In the genomic region with DNA sequence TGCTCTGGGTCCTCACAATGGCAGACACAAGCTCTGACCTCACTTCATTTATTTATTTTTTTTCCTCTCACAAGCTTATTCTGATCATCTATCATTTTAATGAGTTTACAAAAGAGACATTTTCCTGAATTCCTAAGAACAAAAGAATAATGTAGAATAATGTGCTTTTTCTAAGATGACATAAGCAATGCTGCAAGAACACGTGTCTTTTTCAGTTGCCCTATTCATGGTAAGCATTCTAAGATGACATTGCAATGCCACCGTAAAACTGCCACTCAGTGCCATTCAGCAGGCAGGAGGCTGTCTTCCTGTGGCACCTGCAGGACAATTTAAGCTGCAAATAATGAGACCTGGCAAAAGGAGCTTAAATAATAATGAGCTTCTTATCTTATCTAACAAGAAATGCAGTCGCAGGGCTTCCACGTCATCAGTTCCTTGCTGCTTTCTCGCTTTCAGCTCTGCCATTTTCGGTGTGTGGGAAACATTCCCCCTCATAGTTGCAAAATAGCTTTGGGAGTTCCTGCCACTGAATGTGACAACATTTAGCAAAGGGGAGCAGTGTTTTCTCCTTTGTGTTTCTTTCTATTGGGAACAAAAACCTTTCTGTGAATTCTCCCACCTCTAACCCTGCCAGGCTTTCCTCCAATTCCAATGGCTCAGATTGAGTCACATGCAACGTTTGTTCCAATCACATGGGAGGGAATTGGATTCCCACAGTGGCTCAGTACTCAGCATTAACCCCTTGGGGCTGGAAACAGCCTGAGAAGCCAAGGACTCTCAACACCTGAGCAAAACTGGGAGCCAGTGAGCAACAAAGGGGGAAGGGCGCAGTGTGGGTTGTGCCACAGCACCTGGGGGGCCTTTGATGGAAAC, we compare ENCODE assay signal across 21 cellular contexts.
DNase-seq lines count a peak whose midpoint lies in the region; ATAC-seq, FAIRE-seq and TF ChIP-seq lines count a peak whose summit lies in the region.
"Had no signal": no experiment of that assay in that cellular context is flagged by ENCODE, and none has a peak within 500 bp of the region (broad histone marks: within the 10 kb centered on the region; RNA-seq: fewer than 3 reads in every experiment).

No MANE protein-coding gene starts in this region.

- H3K56ac ChIP-seq in IMR-90 (ENCODE audit: extremely low read depth, insufficient read depth, low read length) (no peak overlapping the region), mesendoderm (ENCODE audit: low read length) (no peak overlapping the region)

- intact Hi-C loops in Caco-2 (cut with micrococcal nuclease; ENCODE audit: unreplicated experiment): no loop called here
- intact Hi-C loops in IMR-90 (cut with micrococcal nuclease): no loop called here
- intact Hi-C loops in K562 (cut with micrococcal nuclease): no loop called here

- no peak overlapping the region for H3K14ac ChIP-seq in IMR-90 (replicated peaks; ENCODE audit: low read depth, low read length)

- H4K91ac ChIP-seq in IMR-90 (ENCODE audit: insufficient read depth, low read depth, low read length): no peak overlapping the region

- TF ChIP-seq RAD21 in IMR-90 (IDR thresholded peaks at IDR 0.05; ENCODE audit: low read length): no peak
- TF ChIP-seq RAD21 in K562 (CRISPR knock-in tag; conservative IDR thresholded peaks at IDR 0.05 in 1 of 2, IDR thresholded peaks at IDR 0.05 in 1 of 2): no peak

- no peak overlapping the region for H2AK9ac ChIP-seq in IMR-90 (replicated peaks; ENCODE audit: low read depth, low read length, poor library complexity)

- no peaks in the 10 kb centered on the region for H3K27me3 ChIP-seq in Caco-2 (replicated peaks; ENCODE audit: control insufficient read depth, insufficient read depth, low read length)
- no peaks in the 10 kb centered on the region for H3K27me3 ChIP-seq in IMR-90 (ENCODE audit: control insufficient read depth, insufficient read depth, low read length)
- no peaks in the 10 kb centered on the region; a peak in 1 of 5 replicates for H3K27me3 ChIP-seq in K562 (ENCODE audit: control insufficient read depth in 2 of 2, insufficient read depth in 2 of 2, low read length in 2 of 2)
- H3K27me3 ChIP-seq in mesendoderm (ENCODE audit: insufficient read depth, low read length, poor library complexity): no peaks in the 10 kb centered on the region
- H3K27me3 ChIP-seq: vagina had no signal

- H2BK120ac ChIP-seq in IMR-90 (ENCODE audit: low read depth, low read length): no peak overlapping the region
- H2BK120ac ChIP-seq in mesendoderm (ENCODE audit: low read depth, low read length): no peak overlapping the region

- peak; percentile 35 to 44 for DNase-seq in Caco-2
- DNase-seq in IMR-90: no peak
- peak in 3 of 4 experiments; percentile 35 to 42 (median 38) for DNase-seq in K562 (ENCODE audit: extremely low read depth in 1 of 4, low spot score in 3 of 4)
- peak; percentile 68 for DNase-seq in mesendoderm
- DNase-seq in NCI-H187 (lab: John Stamatoyannopoulos, UW): no peak
- no peak for DNase-seq in RKO (ENCODE audit: low spot score)
- DNase-seq in NOMO-1 treated with dmso at 0.1 percent for 144 hours (lab: John Stamatoyannopoulos, UW; ENCODE audit: unreplicated experiment): no peak
- DNase-seq in NOMO-1 (lab: John Stamatoyannopoulos, UW; ENCODE audit: unreplicated experiment in 2 of 2): no peak
- DNase-seq: amniotic stem cell; cerebellar nuclear complex; foreskin keratinocyte; HCEC 1CT; naive B cell; NCI-H2029; NCI-H524 treated with DMSO at 0.1 percent for 48 hours; stimulated activated CD4-positive, alpha-beta T cell treated with anti-CD3 and anti-CD28 coated beads, Interleukin-15, amount 100 ng/mL, for 24 hours; stomach; T-cell had no signal

- H2BK15ac ChIP-seq in IMR-90 (ENCODE audit: low read depth, low read length): no peak overlapping the region
- H2BK15ac ChIP-seq in mesendoderm (replicated peaks; ENCODE audit: low read depth): no peak overlapping the region

- H3K9ac ChIP-seq in IMR-90 (ENCODE audit: low read depth, low read length): no peak overlapping the region
- H3K9ac ChIP-seq in K562 (ENCODE audit: insufficient read depth in 1 of 2, low read depth in 2 of 2, low read length in 2 of 2): no peak overlapping the region
- H3K9ac ChIP-seq in mesendoderm (ENCODE audit: low read length): no peak overlapping the region

- H4K8ac ChIP-seq in IMR-90 (ENCODE audit: low read depth in 2 of 2, low read length in 2 of 2): no peak overlapping the region
- H4K8ac ChIP-seq in mesendoderm (ENCODE audit: low read depth, low read length): no peak overlapping the region

- peak overlapping the region; percentile 29; the same call in 1 of the 2 replicates for H3K4me2 ChIP-seq in IMR-90 (ENCODE audit: low read depth, low read length)
- peak overlapping the region; percentile 62 for H3K4me2 ChIP-seq in K562 (ENCODE audit: insufficient read depth, low read length)
- no peak overlapping the region for H3K4me2 ChIP-seq in mesendoderm (ENCODE audit: low read length)

- TF ChIP-seq POLR2A in IMR-90 (IDR thresholded peaks at IDR 0.05; ENCODE audit: low read depth, low read length) (no peak), K562 (conservative IDR thresholded peaks at IDR 0.05) (no peak)

- H3K9me1 ChIP-seq in IMR-90 (ENCODE audit: insufficient read depth, low read length) (no peaks in the 10 kb centered on the region), K562 (ENCODE audit: control insufficient read depth, insufficient read depth, low read length) (no peaks in the 10 kb centered on the region)

- no peak for ATAC-seq in IMR-90 (ENCODE audit: low read depth)
- peak; percentile 43; the same call in 2 of the 3 replicates for ATAC-seq in K562
- ATAC-seq: activated CD4-positive, CD25-positive, alpha-beta regulatory T cell treated with anti-CD3 and anti-CD28 coated beads, Interleukin-2, amount 50 U/mL, for 24 hours; foreskin keratinocyte; T-cell had no signal

- H3K27ac Mint-ChIP-seq in Caco-2 (ENCODE audit: unreplicated experiment): peak overlapping the region; percentile 69
- H3K27ac Mint-ChIP-seq: activated T-helper 2 cell treated with anti-CD3 and anti-CD28 coated beads, Interferon-gamma antibody, Interleukin-2, Interleukin-4, amounts not matched to agents 10 μg/mL and 5 μg/mL and 100 μg/mL, durations not matched to agents 14 hours and 24 hours and 36 hours; naive B cell; T-cell had no signal

- peaks cover 11% of the 10 kb centered on the region for H3K27me3 Mint-ChIP-seq in Caco-2 (ENCODE audit: insufficient read depth, unreplicated experiment)

- no peak overlapping the region for H3K4ac ChIP-seq in IMR-90 (ENCODE audit: low read depth, low read length)
- H3K4ac ChIP-seq in mesendoderm (ENCODE audit: low read depth, low read length): no peak overlapping the region

- peaks cover 7% of the 10 kb centered on the region for H3K4me1 Mint-ChIP-seq in Caco-2 (ENCODE audit: low read depth, unreplicated experiment)
- H3K4me1 Mint-ChIP-seq: naive B cell, T-cell had no signal

- H4K5ac ChIP-seq in IMR-90 (ENCODE audit: low read depth, low read length) (no peak overlapping the region), mesendoderm (ENCODE audit: low read length) (no peak overlapping the region)

- H2BK5ac ChIP-seq in IMR-90 (ENCODE audit: low read depth, low read length, poor library complexity, severe bottlenecking): no peak overlapping the region
- H2BK5ac ChIP-seq in mesendoderm (ENCODE audit: low read length): no peak overlapping the region

- peak overlapping the region; percentile 25 for H3K4me3 ChIP-seq in Caco-2 (ENCODE audit: low read depth, low read length)
- no peak overlapping the region for H3K4me3 ChIP-seq in IMR-90 (ENCODE audit: insufficient read depth, low read depth, low read length)
- H3K4me3 ChIP-seq in K562: no peak overlapping the region
- no peak overlapping the region for H3K4me3 ChIP-seq in mesendoderm (ENCODE audit: low read length)
- H3K4me3 ChIP-seq: vagina had no signal

- no peaks in the 10 kb centered on the region for H4K20me1 ChIP-seq in IMR-90 (ENCODE audit: insufficient read depth, low read length)
- H4K20me1 ChIP-seq in K562 (replicated peaks; ENCODE audit: control insufficient read depth, insufficient read depth, low read length): no peaks in the 10 kb centered on the region

- TF ChIP-seq CTCF in Caco-2 (IDR thresholded peaks at IDR 0.05; ENCODE audit: insufficient read depth in 1 of 2, low read depth in 1 of 2, low read length in 1 of 2, severe bottlenecking in 1 of 2, unreplicated experiment in 1 of 2): no peak
- no peak for TF ChIP-seq CTCF in IMR-90 (conservative IDR thresholded peaks at IDR 0.05; ENCODE audit: low read depth, low read length)
- no peak for TF ChIP-seq CTCF in K562 (IDR thresholded peaks at IDR 0.05 in 2 of 3, conservative IDR thresholded peaks at IDR 0.05 in 1 of 3; ENCODE audit: insufficient read depth in 2 of 3, low read depth in 1 of 3, low read length in 3 of 3)

- H3K36me3 Mint-ChIP-seq in Caco-2 (ENCODE audit: insufficient read depth, unreplicated experiment): no peaks in the 10 kb centered on the region
- H3K36me3 Mint-ChIP-seq: naive B cell, T-cell had no signal

- H3K9me3 ChIP-seq in Caco-2: no peaks in the 10 kb centered on the region
- H3K9me3 ChIP-seq in IMR-90 (ENCODE audit: control insufficient read depth, insufficient read depth, low read length): no peaks in the 10 kb centered on the region
- no peaks in the 10 kb centered on the region for H3K9me3 ChIP-seq in K562 (replicated peaks; ENCODE audit: control insufficient read depth, insufficient read depth, low read depth, low read length)
- H3K9me3 ChIP-seq: stomach, vagina had no signal

- in situ Hi-C loops in IMR-90 (cut with MboI; ENCODE audit: low sequenced_read_pairs): no loop called here
- in situ Hi-C loops in K562 (cut with MboI): no loop called here

- no peak overlapping the region for H2BK20ac ChIP-seq in IMR-90 (ENCODE audit: low read depth, low read length)

- H3K9me3 Mint-ChIP-seq in Caco-2 (ENCODE audit: unreplicated experiment): no peaks in the 10 kb centered on the region
- H3K9me3 Mint-ChIP-seq: activated T-helper 2 cell treated with anti-CD3 and anti-CD28 coated beads, Interferon-gamma antibody, Interleukin-2, Interleukin-4, amounts not matched to agents 10 μg/mL and 5 μg/mL and 100 μg/mL, durations not matched to agents 14 hours and 24 hours and 36 hours; T-cell had no signal

- no peak overlapping the region for H2AFZ ChIP-seq in IMR-90 (replicated peaks; ENCODE audit: low read length, poor library complexity)
- peak overlapping the region; percentile 94 for H2AFZ ChIP-seq in K562 (ENCODE audit: low read depth, low read length)

- H3K79me2 ChIP-seq in K562 (ENCODE audit: control insufficient read depth, insufficient read depth, low read length) (no peaks in the 10 kb centered on the region), mesendoderm (ENCODE audit: control insufficient read depth, insufficient read depth, low read length) (no peaks in the 10 kb centered on the region)

- POLR2A ChIA-PET in Caco-2 (lab: Charles Lee) (no interaction called here), IMR-90 (lab: Charles Lee; ENCODE audit: unreplicated experiment) (no interaction called here), K562 (lab: Yijun Ruan, JAX) (no interaction called here)

- H3K79me1 ChIP-seq in IMR-90 (ENCODE audit: low read depth in 1 of 2, low read length in 2 of 2): no peaks in the 10 kb centered on the region
- H3K79me1 ChIP-seq in mesendoderm (ENCODE audit: low read length): no peaks in the 10 kb centered on the region

- BruUV-seq in Caco-2 (replicated peaks; lab: Mats Ljungman, UMichigan) (no TSS peak), IMR-90 (replicated peaks; lab: Mats Ljungman, UMichigan) (no TSS peak), K562 (replicated peaks; lab: Mats Ljungman, UMichigan) (no TSS peak)

- no peak for TF ChIP-seq EP300 in K562 (IDR thresholded peaks at IDR 0.05; ENCODE audit: low read length)

- CTCF ChIA-PET in Caco-2 (lab: Charles Lee): interaction anchor here (0.6 kb wide), 1 partner anchor 577 kb away, joined by 4 read pairs; no protein-coding TSS in a partner anchor
- CTCF ChIA-PET in IMR-90 (lab: Yijun Ruan, JAX): no interaction called here
- CTCF ChIA-PET in K562 (lab: Yijun Ruan, JAX; ENCODE audit: low intra/inter-chr PET ratio): no interaction called here

- H3K4me1 ChIP-seq in Caco-2: no peaks in the 10 kb centered on the region
- no peaks in the 10 kb centered on the region for H3K4me1 ChIP-seq in IMR-90 (ENCODE audit: control insufficient read depth, insufficient read depth, low read length)
- H3K4me1 ChIP-seq in K562 (replicated peaks in 1 of 2; ENCODE audit: control insufficient read depth in 2 of 2, insufficient read depth in 2 of 2, low read length in 2 of 2): no peaks in the 10 kb centered on the region
- peaks cover 1% of the 10 kb centered on the region for H3K4me1 ChIP-seq in mesendoderm (ENCODE audit: control insufficient read depth, low read depth, low read length)
- H3K4me1 ChIP-seq: foreskin keratinocyte, stomach, vagina had no signal

- H2AK5ac ChIP-seq in IMR-90 (ENCODE audit: low read depth, low read length) (no peak overlapping the region), mesendoderm (ENCODE audit: low read length) (no peak overlapping the region)

- H3K27ac ChIP-seq in IMR-90 (ENCODE audit: insufficient read depth, low read length): no peak overlapping the region
- no peak overlapping the region for H3K27ac ChIP-seq in K562 (ENCODE audit: extremely low read depth, low read depth, low read length)
- no peak overlapping the region for H3K27ac ChIP-seq in mesendoderm (ENCODE audit: low read depth, low read length)
- H3K27ac ChIP-seq: foreskin keratinocyte, stomach, vagina had no signal

- H3K18ac ChIP-seq in IMR-90 (ENCODE audit: low read depth, low read length) (no peak overlapping the region), mesendoderm (ENCODE audit: low read length) (no peak overlapping the region)

- H3K4me3 Mint-ChIP-seq in Caco-2 (ENCODE audit: unreplicated experiment): peak overlapping the region; percentile 76
- H3K4me3 Mint-ChIP-seq: naive B cell, T-cell had no signal

- dilution Hi-C loops in IMR-90 (cut with HindIII; ENCODE audit: low sequenced_read_pairs, unreplicated experiment): no loop called here

- H3K36me3 ChIP-seq in Caco-2 (ENCODE audit: control insufficient read depth, insufficient read depth, low read length) (no peaks in the 10 kb centered on the region), IMR-90 (ENCODE audit: control insufficient read depth, insufficient read depth, low read length) (no peaks in the 10 kb centered on the region), K562 (ENCODE audit: control insufficient read depth, insufficient read depth, low read length) (no peaks in the 10 kb centered on the region), mesendoderm (ENCODE audit: control insufficient read depth, insufficient read depth, low read length) (no peaks in the 10 kb centered on the region)
- H3K36me3 ChIP-seq: stomach, vagina had no signal

- H3K23ac ChIP-seq in IMR-90 (ENCODE audit: low read depth, low read length) (no peak overlapping the region), mesendoderm (ENCODE audit: low read length) (no peak overlapping the region)

- no peak for FAIRE-seq in K562 (lab: Jason Lieb, UNC)

- no CpG with 5 or more reads among the region's 8 CpGs for WGBS in IMR-90 (ENCODE audit: extremely low coverage in 2 of 2, insufficient read length in 1 of 2), 2 experiments
- 8% methylated on average over 8 of the region's 8 CpGs for WGBS in K562 (ENCODE audit: insufficient coverage, low coverage, missing lambda C conversion rate)
- no CpG with 5 or more reads among the region's 8 CpGs for WGBS in mesendoderm (ENCODE audit: extremely low coverage, insufficient coverage, low lambda C conversion rate)

Comparison
In these comparisons a context has a peak if more than half of its experiments do, and no peak if none do; other contexts are left out.
1. DNase-seq: peak in Caco-2 (2 of 2), K562 (3 of 4) and mesendoderm (single experiment); none in IMR-90 (single experiment), NCI-H187 (0 of 2), RKO (single experiment), NOMO-1 treated with dmso at 0.1 percent for 144 hours (single experiment) and NOMO-1 (0 of 2).